In genomic region chr12:84727964-84728363, GRCh38 we compare ENCODE assay signal across 1 cellular context.
TF ChIP-seq lines count a peak whose summit lies in the region.

No MANE protein-coding gene starts in this region.

TF ChIP-seq in SK-N-SH treated with all-trans-retinoic acid at 6 μM for 48 hours, 23 proteins besides CTCF, POLR2A, EP300 and RAD21 (continued from another document):
- TF ChIP-seq TSHZ2 (CRISPR knock-in tag; IDR thresholded peaks at IDR 0.05) (no peak), ARNTL (CRISPR knock-in tag; IDR thresholded peaks at IDR 0.05; ENCODE audit: borderline replicate concordance, low read depth) (no peak), TCF4 (CRISPR knock-in tag; IDR thresholded peaks at IDR 0.05; ENCODE audit: borderline replicate concordance) (no peak), PATZ1 (CRISPR knock-in tag; IDR thresholded peaks at IDR 0.05; ENCODE audit: borderline replicate concordance) (no peak), OSR1 (CRISPR knock-in tag; IDR thresholded peaks at IDR 0.05) (no peak), ZFP3 (CRISPR knock-in tag; IDR thresholded peaks at IDR 0.05) (no peak), GLIS3 (CRISPR knock-in tag; IDR thresholded peaks at IDR 0.05) (no peak), CSDC2 (CRISPR knock-in tag; IDR thresholded peaks at IDR 0.05) (no peak), TOX (CRISPR knock-in tag; IDR thresholded peaks at IDR 0.05; ENCODE audit: borderline replicate concordance) (no peak), ESRRG (CRISPR knock-in tag; IDR thresholded peaks at IDR 0.05) (no peak), BACH2 (CRISPR knock-in tag; IDR thresholded peaks at IDR 0.05; ENCODE audit: borderline replicate concordance) (no peak), CREB5 (CRISPR knock-in tag; IDR thresholded peaks at IDR 0.05; ENCODE audit: low read depth) (no peak)
